Comparison of ENCODE assay signal across 9 cellular contexts in the genomic region with DNA sequence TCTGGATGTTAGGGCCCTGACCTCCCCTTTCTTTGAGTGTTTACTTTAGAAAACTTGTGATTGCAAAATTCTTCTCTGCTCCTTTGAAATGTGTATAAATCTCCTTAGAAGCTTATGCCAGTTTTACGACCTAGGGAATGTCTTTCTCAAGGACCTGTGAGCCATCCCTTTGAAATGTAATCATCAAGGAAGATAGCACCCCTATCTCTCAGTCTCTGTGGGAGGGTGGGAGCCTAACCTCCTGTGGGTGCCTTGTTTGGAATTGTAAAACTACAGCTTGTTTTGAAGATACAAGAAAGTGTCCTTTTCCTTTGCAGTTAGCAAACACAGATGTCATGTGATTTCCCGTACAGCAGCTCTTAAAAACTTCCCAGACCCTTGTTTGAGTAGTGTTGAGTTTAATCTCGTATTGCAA. TPM values are rescaled to one million over a fixed set of nuclear protein-coding genes. Genes with fewer than 3 reads are reported as not detected.
DNase-seq lines count a peak whose midpoint lies in the region; ATAC-seq, FAIRE-seq and TF ChIP-seq lines count a peak whose summit lies in the region.
"Had no signal": no experiment of that assay in that cellular context is flagged by ENCODE, and none has a peak within 500 bp of the region (broad histone marks: within the 10 kb centered on the region; RNA-seq: fewer than 3 reads in every experiment).

No MANE protein-coding gene starts in this region.

- peaks cover 55% of the 10 kb centered on the region for H3K4me1 ChIP-seq in Caco-2
- H3K4me1 ChIP-seq in parathyroid adenoma = peaks cover 25% of the 10 kb centered on the region

- H3K9me3 Mint-ChIP-seq in Caco-2 (ENCODE audit: unreplicated experiment) = peaks cover 30% of the 10 kb centered on the region

- POLR2A ChIA-PET in Caco-2 (lab: Charles Lee) = interaction anchor here (0.6 to 0.9 kb wide), 4 partner anchors 12 to 285 kb away, joined by 3 to 6 read pairs (median 4); no protein-coding TSS in a partner anchor

- no peak overlapping the region for H3K9ac ChIP-seq in parathyroid adenoma

- no peaks in the 10 kb centered on the region for H3K27me3 Mint-ChIP-seq in Caco-2 (ENCODE audit: insufficient read depth, unreplicated experiment)

- peaks cover 41% of the 10 kb centered on the region for H3K4me1 Mint-ChIP-seq in Caco-2 (ENCODE audit: low read depth, unreplicated experiment)

- DNase-seq in Caco-2 (peak; percentile 86 to 90), NCI-H226 (peak; percentile 79), inferior parietal cortex (ENCODE audit: extremely low spot score) (no peak)
- DNase-seq in effector CD8-positive, alpha-beta T cell (lab: John Stamatoyannopoulos, UW) = no peak

- no TSS peak for BruUV-seq in Caco-2 (replicated peaks; lab: Mats Ljungman, UMichigan)

- H3K27ac ChIP-seq in parathyroid adenoma = peak overlapping the region; percentile 100

- H3K4me2 ChIP-seq in parathyroid adenoma (ENCODE audit: low read length) = no peak overlapping the region

- ATAC-seq in HG03354 (IDR thresholded peaks at IDR 0.05; ENCODE audit: poor library complexity, severe bottlenecking, unreplicated experiment) = no peak
- no peak for ATAC-seq in GM21576 (IDR thresholded peaks at IDR 0.05; ENCODE audit: unreplicated experiment)

- H3K9me3 ChIP-seq in Caco-2 = peaks cover 6% of the 10 kb centered on the region; the same call in 1 of the 2 replicates
- H3K9me3 ChIP-seq in parathyroid adenoma (ENCODE audit: control insufficient read depth, low read length) = no peaks in the 10 kb centered on the region

- intact Hi-C loops in Caco-2 (cut with micrococcal nuclease; ENCODE audit: unreplicated experiment) = loop anchor here (1.0 to 2.0 kb wide), 2 partner anchors 151 to 176 kb away; partner anchors contain the start of gene ZNF641

- peak overlapping the region; percentile 2 for H2AFZ ChIP-seq in parathyroid adenoma

- H3K36me3 Mint-ChIP-seq in Caco-2 (ENCODE audit: insufficient read depth, unreplicated experiment) = peaks cover 34% of the 10 kb centered on the region

- peaks cover 27% of the 10 kb centered on the region for H3K79me2 ChIP-seq in parathyroid adenoma

- peak overlapping the region; percentile 83 for H3K27ac Mint-ChIP-seq in Caco-2 (ENCODE audit: unreplicated experiment)

- no peaks in the 10 kb centered on the region for H3K36me3 ChIP-seq in Caco-2 (ENCODE audit: control insufficient read depth, insufficient read depth, low read length)
- no peaks in the 10 kb centered on the region for H3K36me3 ChIP-seq in parathyroid adenoma (ENCODE audit: control insufficient read depth, insufficient read depth, low read length)

- TF ChIP-seq CTCF in Caco-2 (IDR thresholded peaks at IDR 0.05; ENCODE audit: insufficient read depth in 1 of 2, low read depth in 1 of 2, low read length in 1 of 2, severe bottlenecking in 1 of 2, unreplicated experiment in 1 of 2) (no peak), parathyroid adenoma (IDR thresholded peaks at IDR 0.05) (no peak)

- CTCF ChIA-PET in Caco-2 (lab: Charles Lee) = interaction anchor here (0.6 to 1.1 kb wide), 8 partner anchors 11 to 418 kb away, joined by 3 to 5 read pairs (median 4); partner anchors contain the start of genes ASB8, CCDC184, TMEM106C and VDR

- no peak overlapping the region for H3K4me3 ChIP-seq in Caco-2 (ENCODE audit: low read depth, low read length)
- no peak overlapping the region for H3K4me3 ChIP-seq in parathyroid adenoma (ENCODE audit: low read depth, low read length)

- H3K27me3 ChIP-seq in Caco-2 (replicated peaks; ENCODE audit: control insufficient read depth, insufficient read depth, low read length) = no peaks in the 10 kb centered on the region
- H3K27me3 ChIP-seq in parathyroid adenoma (ENCODE audit: control insufficient read depth, insufficient read depth, low read length) = no peaks in the 10 kb centered on the region
- H3K27me3 ChIP-seq: ascending aorta had no signal

- peak; percentile 78 for FAIRE-seq in endometrium (lab: Jason Lieb, UNC)

- peak overlapping the region; percentile 79 for H3K4me3 Mint-ChIP-seq in Caco-2 (ENCODE audit: unreplicated experiment)

RNA-seq across cellular contexts. Expression of gene OR10AD1, which starts 3.3 kb away (rescaled TPM):
- not detected in 2 replicates for total RNA-seq in Caco-2 (2022)
- total RNA-seq: ascending aorta had no signal

RNA-seq across cellular contexts. Expression of gene CCDC184, which starts 16.3 kb away (rescaled TPM):
- total RNA-seq in Caco-2 (2022) = 1.00 and 1.0 TPM in 2 replicates

RNA-seq across cellular contexts. Expression of gene ASB8, which starts 42.5 kb away (rescaled TPM):
- total RNA-seq in Caco-2 (2022) = 27.8 and 30.6 TPM in 2 replicates

Comparison
In these comparisons a context has a peak if more than half of its experiments do, and no peak if none do; other contexts are left out.
1. DNase-seq: peak in Caco-2 (2 of 2) and NCI-H226 (single experiment); none in inferior parietal cortex (single experiment) and effector CD8-positive, alpha-beta T cell (single experiment).